1 cellular context compared by ENCODE assay signal in the genomic region with DNA sequence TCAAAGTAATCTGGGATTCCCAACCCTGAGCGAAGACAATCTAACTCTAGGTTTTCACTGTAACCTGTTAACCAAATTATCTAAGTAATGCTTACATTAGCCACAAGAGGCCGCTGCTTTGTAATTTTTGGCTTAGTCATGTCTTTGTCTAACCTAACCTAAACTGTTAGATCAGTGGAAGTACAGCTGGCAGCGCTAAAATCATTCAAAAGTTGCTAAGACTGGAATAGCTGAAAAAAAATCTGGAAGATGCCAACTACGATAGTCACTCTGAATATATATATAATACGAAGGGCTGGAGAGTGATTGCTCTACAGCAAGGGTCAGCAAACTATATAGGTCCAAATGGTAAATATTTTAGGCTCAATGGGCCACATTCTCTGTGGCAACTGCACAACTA.
TF ChIP-seq lines count a peak whose summit lies in the region.

No MANE protein-coding gene starts in this region.

TF ChIP-seq in K562, 482 proteins besides CTCF, POLR2A, EP300 and RAD21 (continued from another document and continues in another):
- no peak for TF ChIP-seq TAF1 (IDR thresholded peaks at IDR 0.05; ENCODE audit: control insufficient read depth, extremely low read depth, insufficient read depth, low read length, severe bottlenecking)
- TF ChIP-seq MYBL2 (IDR thresholded peaks at IDR 0.05; ENCODE audit: low read depth) = no peak
- no peak for TF ChIP-seq MYBL2 (CRISPR knock-in tag; IDR thresholded peaks at IDR 0.05; ENCODE audit: borderline replicate concordance)
- no peak for TF ChIP-seq ILF3 (IDR thresholded peaks at IDR 0.05; ENCODE audit: borderline replicate concordance)
- TF ChIP-seq, protein P1, sequence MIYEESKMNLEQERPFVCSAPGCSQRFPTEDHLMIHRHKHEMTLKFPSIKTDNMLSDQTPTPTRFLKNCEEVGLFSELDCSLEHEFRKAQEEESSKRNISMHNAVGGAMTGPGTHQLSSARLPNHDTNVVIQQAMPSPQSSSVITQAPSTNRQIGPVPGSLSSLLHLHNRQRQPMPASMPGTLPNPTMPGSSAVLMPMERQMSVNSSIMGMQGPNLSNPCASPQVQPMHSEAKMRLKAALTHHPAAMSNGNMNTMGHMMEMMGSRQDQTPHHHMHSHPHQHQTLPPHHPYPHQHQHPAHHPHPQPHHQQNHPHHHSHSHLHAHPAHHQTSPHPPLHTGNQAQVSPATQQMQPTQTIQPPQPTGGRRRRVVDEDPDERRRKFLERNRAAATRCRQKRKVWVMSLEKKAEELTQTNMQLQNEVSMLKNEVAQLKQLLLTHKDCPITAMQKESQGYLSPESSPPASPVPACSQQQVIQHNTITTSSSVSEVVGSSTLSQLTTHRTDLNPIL (CRISPR knock-in tag; IDR thresholded peaks at IDR 0.05) = no peak
- TF ChIP-seq, protein P2, sequence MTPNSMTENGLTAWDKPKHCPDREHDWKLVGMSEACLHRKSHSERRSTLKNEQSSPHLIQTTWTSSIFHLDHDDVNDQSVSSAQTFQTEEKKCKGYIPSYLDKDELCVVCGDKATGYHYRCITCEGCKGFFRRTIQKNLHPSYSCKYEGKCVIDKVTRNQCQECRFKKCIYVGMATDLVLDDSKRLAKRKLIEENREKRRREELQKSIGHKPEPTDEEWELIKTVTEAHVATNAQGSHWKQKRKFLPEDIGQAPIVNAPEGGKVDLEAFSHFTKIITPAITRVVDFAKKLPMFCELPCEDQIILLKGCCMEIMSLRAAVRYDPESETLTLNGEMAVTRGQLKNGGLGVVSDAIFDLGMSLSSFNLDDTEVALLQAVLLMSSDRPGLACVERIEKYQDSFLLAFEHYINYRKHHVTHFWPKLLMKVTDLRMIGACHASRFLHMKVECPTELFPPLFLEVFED (CRISPR knock-in tag; conservative IDR thresholded peaks at IDR 0.05) = no peak
- TF ChIP-seq PTRF (tag; IDR thresholded peaks at IDR 0.05) = no peak
- TF ChIP-seq PCBP1 (IDR thresholded peaks at IDR 0.05; ENCODE audit: low read depth, low read length, poor library complexity, severe bottlenecking) = no peak
- no peak for TF ChIP-seq ETV5 (CRISPR knock-in tag; IDR thresholded peaks at IDR 0.05; ENCODE audit: low read depth)
- peak; percentile 55; the same call in 1 of the 2 replicates for TF ChIP-seq MAFK (IDR thresholded peaks at IDR 0.05; ENCODE audit: low read length)
- no peak for TF ChIP-seq ZNF124 (CRISPR knock-in tag; IDR thresholded peaks at IDR 0.05)
- no peak for TF ChIP-seq BRD9 (IDR thresholded peaks at IDR 0.05; ENCODE audit: low read depth, partially characterized antibody)
- TF ChIP-seq, protein P3, sequence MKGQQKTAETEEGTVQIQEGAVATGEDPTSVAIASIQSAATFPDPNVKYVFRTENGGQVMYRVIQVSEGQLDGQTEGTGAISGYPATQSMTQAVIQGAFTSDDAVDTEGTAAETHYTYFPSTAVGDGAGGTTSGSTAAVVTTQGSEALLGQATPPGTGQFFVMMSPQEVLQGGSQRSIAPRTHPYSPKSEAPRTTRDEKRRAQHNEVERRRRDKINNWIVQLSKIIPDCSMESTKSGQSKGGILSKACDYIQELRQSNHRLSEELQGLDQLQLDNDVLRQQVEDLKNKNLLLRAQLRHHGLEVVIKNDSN (CRISPR knock-in tag; IDR thresholded peaks at IDR 0.05) = no peak
- no peak for TF ChIP-seq COPS2 (conservative IDR thresholded peaks at IDR 0.05)
- TF ChIP-seq ZNF707 (CRISPR knock-in tag; conservative IDR thresholded peaks at IDR 0.05) = no peak
- no peak for TF ChIP-seq KLF1 (tag; IDR thresholded peaks at IDR 0.05)
- no peak for TF ChIP-seq FOSL1 (tag; conservative IDR thresholded peaks at IDR 0.05)
- TF ChIP-seq ZC3H4 (CRISPR knock-in tag; IDR thresholded peaks at IDR 0.05; ENCODE audit: borderline replicate concordance) = no peak
- TF ChIP-seq, protein P4, sequence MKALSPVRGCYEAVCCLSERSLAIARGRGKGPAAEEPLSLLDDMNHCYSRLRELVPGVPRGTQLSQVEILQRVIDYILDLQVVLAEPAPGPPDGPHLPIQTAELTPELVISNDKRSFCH (CRISPR knock-in tag; IDR thresholded peaks at IDR 0.05) = no peak
- TF ChIP-seq, protein P4 (tag; IDR thresholded peaks at IDR 0.05) = no peak
- TF ChIP-seq LCOR (CRISPR knock-in tag; IDR thresholded peaks at IDR 0.05) = 0 out of 2 replicates have a peak, but pooled peaks have one; percentile 25
- TF ChIP-seq, protein P5, sequence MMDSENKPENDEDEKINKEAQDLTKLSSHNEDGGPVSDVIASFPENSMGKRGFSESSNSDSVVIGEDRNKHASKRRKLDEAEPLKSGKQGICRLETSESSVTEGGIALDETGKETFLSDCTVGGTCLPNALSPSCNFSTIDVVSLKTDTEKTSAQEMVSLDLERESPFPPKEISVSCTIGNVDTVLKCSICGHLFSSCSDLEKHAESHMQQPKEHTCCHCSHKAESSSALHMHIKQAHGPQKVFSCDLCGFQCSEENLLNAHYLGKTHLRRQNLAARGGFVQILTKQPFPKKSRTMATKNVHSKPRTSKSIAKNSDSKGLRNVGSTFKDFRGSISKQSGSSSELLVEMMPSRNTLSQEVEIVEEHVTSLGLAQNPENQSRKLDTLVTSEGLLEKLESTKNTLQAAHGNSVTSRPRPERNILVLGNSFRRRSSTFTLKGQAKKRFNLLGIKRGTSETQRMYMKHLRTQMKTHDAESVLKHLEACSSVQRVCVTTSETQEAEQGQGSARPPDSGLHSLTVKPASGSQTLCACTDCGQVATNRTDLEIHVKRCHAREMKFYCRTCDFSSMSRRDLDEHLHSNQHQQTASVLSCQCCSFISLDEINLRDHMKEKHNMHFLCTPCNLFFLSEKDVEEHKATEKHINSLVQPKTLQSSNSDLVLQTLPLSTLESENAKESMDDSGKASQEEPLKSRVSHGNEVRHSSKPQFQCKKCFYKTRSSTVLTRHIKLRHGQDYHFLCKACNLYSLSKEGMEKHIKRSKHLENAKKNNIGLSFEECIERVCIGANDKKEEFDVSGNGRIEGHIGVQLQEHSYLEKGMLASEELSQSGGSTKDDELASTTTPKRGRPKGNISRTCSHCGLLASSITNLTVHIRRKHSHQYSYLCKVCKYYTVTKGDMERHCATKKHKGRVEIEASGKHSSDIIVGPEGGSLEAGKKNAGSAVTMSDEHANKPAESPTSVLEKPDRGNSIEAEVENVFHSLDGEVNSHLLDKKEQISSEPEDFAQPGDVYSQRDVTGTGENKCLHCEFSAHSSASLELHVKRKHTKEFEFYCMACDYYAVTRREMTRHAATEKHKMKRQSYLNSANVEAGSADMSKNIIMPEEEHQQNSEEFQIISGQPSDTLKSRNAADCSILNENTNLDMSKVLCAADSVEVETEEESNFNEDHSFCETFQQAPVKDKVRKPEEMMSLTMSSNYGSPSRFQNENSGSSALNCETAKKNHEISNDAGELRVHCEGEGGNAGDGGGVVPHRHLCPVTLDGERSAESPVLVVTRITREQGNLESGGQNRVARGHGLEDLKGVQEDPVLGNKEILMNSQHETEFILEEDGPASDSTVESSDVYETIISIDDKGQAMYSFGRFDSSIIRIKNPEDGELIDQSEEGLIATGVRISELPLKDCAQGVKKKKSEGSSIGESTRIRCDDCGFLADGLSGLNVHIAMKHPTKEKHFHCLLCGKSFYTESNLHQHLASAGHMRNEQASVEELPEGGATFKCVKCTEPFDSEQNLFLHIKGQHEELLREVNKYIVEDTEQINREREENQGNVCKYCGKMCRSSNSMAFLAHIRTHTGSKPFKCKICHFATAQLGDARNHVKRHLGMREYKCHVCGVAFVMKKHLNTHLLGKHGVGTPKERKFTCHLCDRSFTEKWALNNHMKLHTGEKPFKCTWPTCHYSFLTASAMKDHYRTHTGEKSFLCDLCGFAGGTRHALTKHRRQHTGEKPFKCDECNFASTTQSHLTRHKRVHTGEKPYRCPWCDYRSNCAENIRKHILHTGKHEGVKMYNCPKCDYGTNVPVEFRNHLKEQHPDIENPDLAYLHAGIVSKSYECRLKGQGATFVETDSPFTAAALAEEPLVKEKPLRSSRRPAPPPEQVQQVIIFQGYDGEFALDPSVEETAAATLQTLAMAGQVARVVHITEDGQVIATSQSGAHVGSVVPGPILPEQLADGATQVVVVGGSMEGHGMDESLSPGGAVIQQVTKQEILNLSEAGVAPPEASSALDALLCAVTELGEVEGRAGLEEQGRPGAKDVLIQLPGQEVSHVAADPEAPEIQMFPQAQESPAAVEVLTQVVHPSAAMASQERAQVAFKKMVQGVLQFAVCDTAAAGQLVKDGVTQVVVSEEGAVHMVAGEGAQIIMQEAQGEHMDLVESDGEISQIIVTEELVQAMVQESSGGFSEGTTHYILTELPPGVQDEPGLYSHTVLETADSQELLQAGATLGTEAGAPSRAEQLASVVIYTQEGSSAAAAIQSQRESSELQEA (IDR thresholded peaks at IDR 0.05; ENCODE audit: low read depth) = no peak
- TF ChIP-seq, protein P6, sequence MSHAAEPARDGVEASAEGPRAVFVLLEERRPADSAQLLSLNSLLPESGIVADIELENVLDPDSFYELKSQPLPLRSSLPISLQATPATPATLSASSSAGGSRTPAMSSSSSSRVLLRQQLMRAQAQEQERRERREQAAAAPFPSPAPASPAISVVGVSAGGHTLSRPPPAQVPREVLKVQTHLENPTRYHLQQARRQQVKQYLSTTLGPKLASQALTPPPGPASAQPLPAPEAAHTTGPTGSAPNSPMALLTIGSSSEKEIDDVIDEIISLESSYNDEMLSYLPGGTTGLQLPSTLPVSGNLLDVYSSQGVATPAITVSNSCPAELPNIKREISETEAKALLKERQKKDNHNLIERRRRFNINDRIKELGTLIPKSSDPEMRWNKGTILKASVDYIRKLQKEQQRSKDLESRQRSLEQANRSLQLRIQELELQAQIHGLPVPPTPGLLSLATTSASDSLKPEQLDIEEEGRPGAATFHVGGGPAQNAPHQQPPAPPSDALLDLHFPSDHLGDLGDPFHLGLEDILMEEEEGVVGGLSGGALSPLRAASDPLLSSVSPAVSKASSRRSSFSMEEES (CRISPR knock-in tag; IDR thresholded peaks at IDR 0.05) = no peak
- TF ChIP-seq, protein P7, sequence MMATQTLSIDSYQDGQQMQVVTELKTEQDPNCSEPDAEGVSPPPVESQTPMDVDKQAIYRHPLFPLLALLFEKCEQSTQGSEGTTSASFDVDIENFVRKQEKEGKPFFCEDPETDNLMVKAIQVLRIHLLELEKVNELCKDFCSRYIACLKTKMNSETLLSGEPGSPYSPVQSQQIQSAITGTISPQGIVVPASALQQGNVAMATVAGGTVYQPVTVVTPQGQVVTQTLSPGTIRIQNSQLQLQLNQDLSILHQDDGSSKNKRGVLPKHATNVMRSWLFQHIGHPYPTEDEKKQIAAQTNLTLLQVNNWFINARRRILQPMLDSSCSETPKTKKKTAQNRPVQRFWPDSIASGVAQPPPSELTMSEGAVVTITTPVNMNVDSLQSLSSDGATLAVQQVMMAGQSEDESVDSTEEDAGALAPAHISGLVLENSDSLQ (IDR thresholded peaks at IDR 0.05) = no peak
- no peak for TF ChIP-seq RB1 (IDR thresholded peaks at IDR 0.05; ENCODE audit: low read depth)
- TF ChIP-seq FOXK2 (conservative IDR thresholded peaks at IDR 0.05 in 1 of 2, IDR thresholded peaks at IDR 0.05 in 1 of 2; ENCODE audit: low read depth in 2 of 2) = no peak
- TF ChIP-seq, protein P8, sequence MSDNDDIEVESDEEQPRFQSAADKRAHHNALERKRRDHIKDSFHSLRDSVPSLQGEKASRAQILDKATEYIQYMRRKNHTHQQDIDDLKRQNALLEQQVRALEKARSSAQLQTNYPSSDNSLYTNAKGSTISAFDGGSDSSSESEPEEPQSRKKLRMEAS (CRISPR knock-in tag; IDR thresholded peaks at IDR 0.05) = no peak
- TF ChIP-seq, protein P9, sequence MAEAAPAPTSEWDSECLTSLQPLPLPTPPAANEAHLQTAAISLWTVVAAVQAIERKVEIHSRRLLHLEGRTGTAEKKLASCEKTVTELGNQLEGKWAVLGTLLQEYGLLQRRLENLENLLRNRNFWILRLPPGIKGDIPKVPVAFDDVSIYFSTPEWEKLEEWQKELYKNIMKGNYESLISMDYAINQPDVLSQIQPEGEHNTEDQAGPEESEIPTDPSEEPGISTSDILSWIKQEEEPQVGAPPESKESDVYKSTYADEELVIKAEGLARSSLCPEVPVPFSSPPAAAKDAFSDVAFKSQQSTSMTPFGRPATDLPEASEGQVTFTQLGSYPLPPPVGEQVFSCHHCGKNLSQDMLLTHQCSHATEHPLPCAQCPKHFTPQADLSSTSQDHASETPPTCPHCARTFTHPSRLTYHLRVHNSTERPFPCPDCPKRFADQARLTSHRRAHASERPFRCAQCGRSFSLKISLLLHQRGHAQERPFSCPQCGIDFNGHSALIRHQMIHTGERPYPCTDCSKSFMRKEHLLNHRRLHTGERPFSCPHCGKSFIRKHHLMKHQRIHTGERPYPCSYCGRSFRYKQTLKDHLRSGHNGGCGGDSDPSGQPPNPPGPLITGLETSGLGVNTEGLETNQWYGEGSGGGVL (CRISPR knock-in tag; IDR thresholded peaks at IDR 0.05) = no peak
- 0 out of 2 replicates have a peak, but pooled peaks have one; percentile 62 for TF ChIP-seq BACH1 (tag; IDR thresholded peaks at IDR 0.05)
- TF ChIP-seq, protein P10, sequence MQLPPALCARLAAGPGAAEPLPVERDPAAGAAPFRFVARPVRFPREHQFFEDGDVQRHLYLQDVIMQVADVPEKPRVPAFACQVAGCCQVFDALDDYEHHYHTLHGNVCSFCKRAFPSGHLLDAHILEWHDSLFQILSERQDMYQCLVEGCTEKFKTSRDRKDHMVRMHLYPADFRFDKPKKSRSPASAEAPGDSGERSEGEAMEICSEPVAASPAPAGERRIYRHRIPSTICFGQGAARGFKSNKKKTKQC (CRISPR knock-in tag; IDR thresholded peaks at IDR 0.05) = no peak
- no peak for TF ChIP-seq PHF20 (IDR thresholded peaks at IDR 0.05; ENCODE audit: partially characterized antibody)
- no peak for TF ChIP-seq NBN (IDR thresholded peaks at IDR 0.05; ENCODE audit: low read depth)
- no peak for TF ChIP-seq PURB (CRISPR knock-in tag; IDR thresholded peaks at IDR 0.05; ENCODE audit: low read depth)
- TF ChIP-seq ZNF830 (CRISPR knock-in tag; IDR thresholded peaks at IDR 0.05) = no peak
- no peak for TF ChIP-seq HIVEP1 (CRISPR knock-in tag; IDR thresholded peaks at IDR 0.05)
- TF ChIP-seq TGIF2 (CRISPR knock-in tag; IDR thresholded peaks at IDR 0.05) = no peak
- no peak for TF ChIP-seq SMAD4 (CRISPR knock-in tag; conservative IDR thresholded peaks at IDR 0.05)
- no peak for TF ChIP-seq MCM3 (IDR thresholded peaks at IDR 0.05)
- TF ChIP-seq HOXB6 (CRISPR knock-in tag; IDR thresholded peaks at IDR 0.05; ENCODE audit: borderline replicate concordance) = no peak
- TF ChIP-seq MAFG (tag; conservative IDR thresholded peaks at IDR 0.05) = peak; percentile 61
- TF ChIP-seq, protein P11, sequence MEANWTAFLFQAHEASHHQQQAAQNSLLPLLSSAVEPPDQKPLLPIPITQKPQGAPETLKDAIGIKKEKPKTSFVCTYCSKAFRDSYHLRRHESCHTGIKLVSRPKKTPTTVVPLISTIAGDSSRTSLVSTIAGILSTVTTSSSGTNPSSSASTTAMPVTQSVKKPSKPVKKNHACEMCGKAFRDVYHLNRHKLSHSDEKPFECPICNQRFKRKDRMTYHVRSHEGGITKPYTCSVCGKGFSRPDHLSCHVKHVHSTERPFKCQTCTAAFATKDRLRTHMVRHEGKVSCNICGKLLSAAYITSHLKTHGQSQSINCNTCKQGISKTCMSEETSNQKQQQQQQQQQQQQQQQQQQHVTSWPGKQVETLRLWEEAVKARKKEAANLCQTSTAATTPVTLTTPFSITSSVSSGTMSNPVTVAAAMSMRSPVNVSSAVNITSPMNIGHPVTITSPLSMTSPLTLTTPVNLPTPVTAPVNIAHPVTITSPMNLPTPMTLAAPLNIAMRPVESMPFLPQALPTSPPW (CRISPR knock-in tag; IDR thresholded peaks at IDR 0.05) = no peak
- no peak for TF ChIP-seq CSDE1 (IDR thresholded peaks at IDR 0.05)
